ENCODE assay signal across 14 cellular contexts in genomic region chr21:17371470-17371869, GRCh38.
DNase-seq lines count a peak whose midpoint lies in the region; ATAC-seq, FAIRE-seq and TF ChIP-seq lines count a peak whose summit lies in the region.
"Had no signal": no experiment of that assay in that cellular context is flagged by ENCODE, and none has a peak within 500 bp of the region (broad histone marks: within the 10 kb centered on the region; RNA-seq: fewer than 3 reads in every experiment).

No MANE protein-coding gene starts in this region.

- H3K27me3 ChIP-seq in AG04450 (ENCODE audit: control insufficient read depth, insufficient read depth, low read length) (no peaks in the 10 kb centered on the region), HUES48 (ENCODE audit: control insufficient read depth, insufficient read depth, low read length) (no peaks in the 10 kb centered on the region), bronchial epithelial cell (ENCODE audit: control insufficient read depth, insufficient read depth, low read length) (no peaks in the 10 kb centered on the region), psoas muscle (ENCODE audit: insufficient read depth in 3 of 3, low read length in 2 of 3) (no peaks in the 10 kb centered on the region)

- H3K27ac ChIP-seq in AG04450 (ENCODE audit: low read depth, low read length) (no peak overlapping the region), HUES48 (ENCODE audit: low read depth, low read length) (peak overlapping the region; percentile 63), psoas muscle (no peak overlapping the region)

- no peak overlapping the region for H3K4me3 ChIP-seq in AG04450 (ENCODE audit: low read depth, low read length)
- H3K4me3 ChIP-seq in HUES48 (ENCODE audit: low read depth, low read length) = no peak overlapping the region
- no peak overlapping the region for H3K4me3 ChIP-seq in bronchial epithelial cell (ENCODE audit: low read depth, low read length)
- no peak overlapping the region for H3K4me3 ChIP-seq in psoas muscle

- H3K36me3 ChIP-seq in HUES48 (ENCODE audit: control insufficient read depth, insufficient read depth, low read length) (no peaks in the 10 kb centered on the region), bronchial epithelial cell (ENCODE audit: control insufficient read depth, insufficient read depth, low read length) (no peaks in the 10 kb centered on the region), psoas muscle (ENCODE audit: insufficient read depth in 1 of 2, low read depth in 1 of 2) (no peaks in the 10 kb centered on the region)

- DNase-seq in AG04450 (ENCODE audit: low read depth, low spot score) (peak; percentile 8), bronchial epithelial cell (ENCODE audit: low read depth) (peak; percentile 53), kidney glomerular epithelial cell (lab: John Stamatoyannopoulos, UW) (peak; percentile 88), GM20000 (ENCODE audit: low spot score) (no peak), RPMI8226 (no peak), psoas muscle (no peak)
- DNase-seq: ACHN; activated CD4-positive, alpha-beta T cell treated with anti-CD3 and anti-CD28 coated beads for 1 hour; activated naive CD4-positive, alpha-beta T cell; effector memory CD4-positive, alpha-beta T cell; GOT3 had no signal

- no peaks in the 10 kb centered on the region; the same call in 1 of the 2 replicates for H3K9me3 ChIP-seq in AG04450 (ENCODE audit: control insufficient read depth, insufficient read depth, low read length)
- no peaks in the 10 kb centered on the region for H3K9me3 ChIP-seq in HUES48 (ENCODE audit: control insufficient read depth, insufficient read depth, low read length)
- no peaks in the 10 kb centered on the region for H3K9me3 ChIP-seq in psoas muscle

- POLR2A ChIA-PET in AG04450 (lab: Yijun Ruan, JAX) = no interaction called here

- H3K9ac ChIP-seq in HUES48 (ENCODE audit: low read depth, low read length) = peak overlapping the region; percentile 17; the same call in 1 of the 2 replicates

- peaks cover 15% of the 10 kb centered on the region for H3K4me1 ChIP-seq in HUES48 (ENCODE audit: control insufficient read depth, insufficient read depth, low read length)
- no peaks in the 10 kb centered on the region for H3K4me1 ChIP-seq in psoas muscle

- TF ChIP-seq CTCF in AG04450 (IDR thresholded peaks at IDR 0.05; ENCODE audit: low read depth, low read length) (no peak), bronchial epithelial cell (IDR thresholded peaks at IDR 0.05; ENCODE audit: insufficient read depth, low read length, severe bottlenecking) (no peak), GM20000 (IDR thresholded peaks at IDR 0.05; ENCODE audit: extremely low read depth, missing control alignments) (no peak), psoas muscle (IDR thresholded peaks at IDR 0.05) (no peak)

- ATAC-seq in HG03097 (IDR thresholded peaks at IDR 0.05; ENCODE audit: low FRiP score, unreplicated experiment) (no peak), psoas muscle (no peak)
- ATAC-seq: stimulated activated effector memory CD8-positive, alpha-beta T cell treated with anti-CD3 and anti-CD28 coated beads, Interleukin-12 subunit alpha, Interleukin-12 subunit beta, amount 100 ng/mL, for 72 hours had no signal

- WGBS in psoas muscle, 3 donors = 7 to 22% (median 8%) methylated on average over 1 of the region's 1 CpG

- CTCF ChIA-PET in AG04450 (lab: Charles Lee) = interaction anchor here (0.6 to 2.1 kb wide), 4 partner anchors 15 to 214 kb away, joined by 3 to 9 read pairs (median 6); no protein-coding TSS in a partner anchor

- FAIRE-seq in bronchial epithelial cell (lab: Jason Lieb, UNC) = no peak

- intact Hi-C loops in psoas muscle (cut with DNase I) = no loop called here

Comparison
In these comparisons a context has a peak if more than half of its experiments do, and no peak if none do; other contexts are left out.
1. DNase-seq: peak in AG04450 (single experiment), bronchial epithelial cell (single experiment) and kidney glomerular epithelial cell (single experiment); none in GM20000 (single experiment), RPMI8226 (single experiment) and psoas muscle (0 of 2).